16 cellular contexts compared by ENCODE assay signal in genomic region chr4:102163404-102164140, GRCh38.
"Had no signal": no experiment of that assay in that cellular context is flagged by ENCODE, and none has a peak within 500 bp of the region (broad histone marks: within the 10 kb centered on the region; RNA-seq: fewer than 3 reads in every experiment).

No MANE protein-coding gene starts in this region.

- H3K27ac ChIP-seq: gastroesophageal sphincter, hepatocyte, ovary, stomach, thoracic aorta, VCaP had no signal

- H3K27me3 Mint-ChIP-seq: activated CD4-positive, alpha-beta T cell treated with anti-CD3 and anti-CD28 coated beads for 36 hours; activated naive CD8-positive, alpha-beta T cell treated with anti-CD3 and anti-CD28 coated beads for 36 hours; natural killer cell treated with Interleukin-12 subunit alpha and Interleukin-12 subunit beta and Interleukin-15 and Interleukin-18, amount 100 ng/mL, for 72 hours had no signal

- H3K9me3 Mint-ChIP-seq: activated CD4-positive, alpha-beta memory T cell treated with anti-CD3 and anti-CD28 coated beads, Interleukin-2, amount 10 ng/mL, durations not matched to agents 7 days and 5 days; activated naive CD8-positive, alpha-beta T cell treated with anti-CD3 and anti-CD28 coated beads for 36 hours; natural killer cell treated with Interleukin-12 subunit alpha and Interleukin-12 subunit beta and Interleukin-15 and Interleukin-18, amount 100 ng/mL, for 72 hours had no signal

- ATAC-seq: activated CD4-positive, alpha-beta T cell treated with anti-CD3 and anti-CD28 coated beads for 36 hours; gastroesophageal sphincter; natural killer cell treated with Interleukin-12 subunit alpha and Interleukin-12 subunit beta and Interleukin-15 and Interleukin-18, amount 100 ng/mL, for 72 hours had no signal

- H3K27ac Mint-ChIP-seq: activated CD4-positive, alpha-beta memory T cell treated with anti-CD3 and anti-CD28 coated beads, Interleukin-2, amount 10 ng/mL, durations not matched to agents 7 days and 5 days; activated CD4-positive, alpha-beta T cell treated with anti-CD3 and anti-CD28 coated beads for 36 hours; activated naive CD8-positive, alpha-beta T cell treated with anti-CD3 and anti-CD28 coated beads for 36 hours; natural killer cell treated with Interleukin-12 subunit alpha and Interleukin-12 subunit beta and Interleukin-15 and Interleukin-18, amount 100 ng/mL, for 72 hours had no signal

- DNase-seq: activated CD4-positive, alpha-beta memory T cell treated with anti-CD3 and anti-CD28 coated beads, Interleukin-2, amount 10 ng/mL, durations not matched to agents 7 days and 5 days; activated CD4-positive, alpha-beta T cell treated with anti-CD3 and anti-CD28 coated beads for 36 hours; activated gamma-delta T cell treated with Interleukin-2 at 50 U/mL for 16 hours; activated naive CD8-positive, alpha-beta T cell treated with anti-CD3 and anti-CD28 coated beads for 36 hours; activated T-cell treated with anti-CD3 and anti-CD28 coated beads, Interleukin-2, amount 50 U/mL, for 48 hours; aorta; ovary; stimulated activated CD4-positive, alpha-beta T cell treated with anti-CD3 and anti-CD28 coated beads, Interleukin-15, amount 100 ng/mL, for 24 hours; stimulated activated CD4-positive, alpha-beta T cell treated with anti-CD3 and anti-CD28 coated beads, Interleukin-4, amount 100 ng/mL, for 24 hours; stomach had no signal

- H3K79me2 ChIP-seq: hepatocyte had no signal

- H3K4me1 Mint-ChIP-seq: activated CD4-positive, alpha-beta memory T cell treated with anti-CD3 and anti-CD28 coated beads, Interleukin-2, amount 10 ng/mL, durations not matched to agents 7 days and 5 days; activated CD4-positive, alpha-beta T cell treated with anti-CD3 and anti-CD28 coated beads for 36 hours; activated naive CD8-positive, alpha-beta T cell treated with anti-CD3 and anti-CD28 coated beads for 36 hours had no signal

- H3K27me3 ChIP-seq: gastroesophageal sphincter, hepatocyte, ovary, stomach had no signal

- H3K4me2 ChIP-seq: hepatocyte had no signal

- H3K36me3 ChIP-seq: gastroesophageal sphincter, ovary, stomach, thoracic aorta had no signal

- H3K4me3 ChIP-seq: gastroesophageal sphincter, hepatocyte, lung, ovary, stomach, thoracic aorta had no signal

- H2AFZ ChIP-seq: hepatocyte had no signal

- H3K36me3 Mint-ChIP-seq: activated naive CD8-positive, alpha-beta T cell treated with anti-CD3 and anti-CD28 coated beads for 36 hours; natural killer cell treated with Interleukin-12 subunit alpha and Interleukin-12 subunit beta and Interleukin-15 and Interleukin-18, amount 100 ng/mL, for 72 hours had no signal

- H3K4me1 ChIP-seq: gastroesophageal sphincter, stomach had no signal

- H3K4me3 Mint-ChIP-seq: activated CD4-positive, alpha-beta memory T cell treated with anti-CD3 and anti-CD28 coated beads, Interleukin-2, amount 10 ng/mL, durations not matched to agents 7 days and 5 days; activated CD4-positive, alpha-beta T cell treated with anti-CD3 and anti-CD28 coated beads for 36 hours; activated naive CD8-positive, alpha-beta T cell treated with anti-CD3 and anti-CD28 coated beads for 36 hours; natural killer cell treated with Interleukin-12 subunit alpha and Interleukin-12 subunit beta and Interleukin-15 and Interleukin-18, amount 100 ng/mL, for 72 hours had no signal
